8 cellular contexts compared by ENCODE assay signal in genomic region chr20:62623488-62624324, GRCh38. TPM values are rescaled to one million over a fixed set of nuclear protein-coding genes. Genes with fewer than 3 reads are reported as not detected.
A peak's percentile ranks its signal among the peaks of the same experiment; 100 is the strongest.
DNase-seq lines count a peak whose midpoint lies in the region; ATAC-seq and TF ChIP-seq lines count a peak whose summit lies in the region.

No MANE protein-coding gene starts in this region.

- H3K36me3 ChIP-seq in Panc1 (ENCODE audit: control insufficient read depth, insufficient read depth, low read length) (no peaks in the 10 kb centered on the region), testis (ENCODE audit: low read depth, missing control alignments) (no peaks in the 10 kb centered on the region)

- intact Hi-C loops in CD4-positive, alpha-beta T cell (cut with DNase I, micrococcal nuclease): loop anchor here in 1 of 2 experiments (1.0 kb wide), 1 partner anchor 19 kb away; the partner anchor contains the start of gene SLCO4A1
- intact Hi-C loops in Panc1 (cut with micrococcal nuclease; ENCODE audit: unreplicated experiment): no loop called here
- intact Hi-C loops in testis (cut with DNase I; ENCODE audit: low total_unique reads): no loop called here

- ATAC-seq in CD4-positive, alpha-beta T cell (ENCODE audit: poor library complexity): peak; percentile 93
- peak; percentile 89 for ATAC-seq in GM19324 (IDR thresholded peaks at IDR 0.05; ENCODE audit: low FRiP score, unreplicated experiment)
- peak; percentile 83 for ATAC-seq in HG03439 (IDR thresholded peaks at IDR 0.05; ENCODE audit: unreplicated experiment)
- peak; percentile 79 for ATAC-seq in Panc1

- H3K9me3 Mint-ChIP-seq in CD4-positive, alpha-beta T cell: no peaks in the 10 kb centered on the region

- H3K4me3 Mint-ChIP-seq in CD4-positive, alpha-beta T cell: peak overlapping the region; percentile 75

- no peak overlapping the region for H3K27ac ChIP-seq in CD4-positive, alpha-beta T cell (ENCODE audit: low read depth, low read length)
- H3K27ac ChIP-seq in Panc1 (ENCODE audit: low read length) (peak overlapping the region; percentile 89), testis (peak overlapping the region; percentile 94 to 96)

- POLR2A ChIA-PET in CD4-positive, alpha-beta T cell (lab: Charles Lee): interaction anchor here (0.9 to 2.5 kb wide), 4 partner anchors 20 to 185 kb away, joined by 3 to 10 read pairs (median 3); no protein-coding TSS in a partner anchor
- POLR2A ChIA-PET in Panc1 (lab: Charles Lee): interaction anchor here (1.3 kb wide), 1 partner anchor 142 kb away, joined by 14 read pairs; no protein-coding TSS in a partner anchor

- WGBS in testis, 2 donors: 23 to 27% methylated on average over 18 to 23 of the region's 23 CpGs

- no TSS peak for BruUV-seq in Panc1 (replicated peaks; lab: Mats Ljungman, UMichigan)

- peaks cover 72% of the 10 kb centered on the region for H3K4me1 ChIP-seq in Panc1 (ENCODE audit: control insufficient read depth, insufficient read depth, low read length)
- H3K4me1 ChIP-seq in testis: peaks cover 21% of the 10 kb centered on the region

- CTCF ChIA-PET in CD4-positive, alpha-beta T cell (lab: Charles Lee): interaction anchor here (1.0 kb wide), 1 partner anchor 185 kb away, joined by 3 read pairs; no protein-coding TSS in a partner anchor
- CTCF ChIA-PET in Panc1 (lab: Charles Lee): no interaction called here

- no peak for TF ChIP-seq POLR2A in testis (IDR thresholded peaks at IDR 0.05)

- TF ChIP-seq CTCF in CD4-positive, alpha-beta T cell (IDR thresholded peaks at IDR 0.05): no peak
- TF ChIP-seq CTCF in Panc1 (IDR thresholded peaks at IDR 0.05): no peak
- TF ChIP-seq CTCF in testis (IDR thresholded peaks at IDR 0.05): peak in 1 of 3 experiments; percentile 6

- no peaks in the 10 kb centered on the region for H3K27me3 Mint-ChIP-seq in CD4-positive, alpha-beta T cell

- DNase-seq in CD4-positive, alpha-beta T cell: peak; percentile 66 to 84 (median 78)
- peak; percentile 72 for DNase-seq in Panc1 (ENCODE audit: low read depth, low spot score)
- DNase-seq in activated T-helper 1 cell treated with Interleukin-2 at 50 U/mL for 16 hours (ENCODE audit: low read depth): peak; percentile 71
- peak; percentile 45 for DNase-seq in fibroblast of peridontal ligament (ENCODE audit: extremely low read depth)
- DNase-seq in non-pigmented ciliary epithelial cell (ENCODE audit: low read depth): peak; percentile 42
- DNase-seq in testis: peak; percentile 98

- H3K27ac Mint-ChIP-seq in CD4-positive, alpha-beta T cell: peak overlapping the region; percentile 82

- H3K4me1 Mint-ChIP-seq in CD4-positive, alpha-beta T cell (ENCODE audit: low read depth): peaks cover 12% of the 10 kb centered on the region

- H3K4me3 ChIP-seq in Panc1 (ENCODE audit: low read depth in 2 of 2, low read length in 2 of 2): peak overlapping the region in 1 of 2 experiments; percentile 28; a peak in 2 of 4 replicates
- H3K4me3 ChIP-seq in testis: no peak overlapping the region

- no peaks in the 10 kb centered on the region for H3K27me3 ChIP-seq in CD4-positive, alpha-beta T cell (ENCODE audit: control insufficient read depth, insufficient read depth, low read length)
- H3K27me3 ChIP-seq in Panc1 (ENCODE audit: control insufficient read depth, insufficient read depth, low read length) (no peaks in the 10 kb centered on the region), testis (no peaks in the 10 kb centered on the region)

- no peaks in the 10 kb centered on the region for H3K36me3 Mint-ChIP-seq in CD4-positive, alpha-beta T cell (ENCODE audit: low read depth)

- no peaks in the 10 kb centered on the region for H3K9me3 ChIP-seq in CD4-positive, alpha-beta T cell (ENCODE audit: control insufficient read depth, low read length)
- no peaks in the 10 kb centered on the region for H3K9me3 ChIP-seq in Panc1 (ENCODE audit: control insufficient read depth, insufficient read depth, low read depth, low read length)
- no peaks in the 10 kb centered on the region for H3K9me3 ChIP-seq in testis

- in situ Hi-C loops in Panc1 (cut with HindIII; ENCODE audit: low pct_unique_long_range_greater_than_20kb, low sequenced_read_pairs): no loop called here

RNA-seq across cellular contexts. Expression of gene SLCO4A1, which starts 18.6 kb away (rescaled TPM):
- 1 to 10 TPM; 2.3 to 2.5 TPM for total RNA-seq in CD4-positive, alpha-beta T cell
- total RNA-seq in Panc1 (2021; ENCODE audit: unreplicated experiment): 167 TPM
- 145 TPM for polyA plus RNA-seq in Panc1 (2012; ENCODE audit: insufficient read length)
- total RNA-seq in testis: 10 to 100 TPM in 1 of 2 donors, 1 to 10 TPM in 1; 9.8 to 14.2 TPM
- polyA plus RNA-seq in testis (ENCODE audit: insufficient read depth, low read depth, low replicate concordance): 4.2 TPM

Comparison
In these comparisons a context has a peak if more than half of its experiments do, and no peak if none do; other contexts are left out.
1. DNase-seq: peak in every context shown above with its lines; median percentile 98 in testis; 78 in CD4-positive, alpha-beta T cell; 72 in Panc1; 71 in activated T-helper 1 cell treated with Interleukin-2 at 50 U/mL for 16 hours; 45 in fibroblast of peridontal ligament; 42 in non-pigmented ciliary epithelial cell.
2. RNA of gene SLCO4A1, which starts 18.6 kb away (total RNA-seq): 167 TPM in Panc1 (single experiment); 9.8 to 14.2 TPM in testis and 2.3 to 2.5 TPM in CD4-positive, alpha-beta T cell; every median in the first group is over 10 times any median in the second.
3. Peak in every context shown above with its lines, with median percentiles within 50 percentile points of each other: ATAC-seq.